8 cellular contexts compared by ENCODE assay signal in the genomic region with DNA sequence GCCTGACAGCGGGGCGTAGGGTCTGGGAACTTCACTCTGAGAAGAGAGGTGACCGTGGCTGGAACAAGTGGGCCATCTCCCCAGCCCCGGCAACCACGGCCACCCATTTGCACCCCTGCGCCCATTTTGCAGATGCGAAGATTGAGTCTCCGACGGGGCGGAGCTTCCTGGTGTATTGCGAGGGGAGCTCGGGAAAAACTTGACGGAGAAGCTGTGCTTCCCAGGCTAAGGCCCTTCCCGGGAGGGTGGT. TPM values are rescaled to one million over a fixed set of nuclear protein-coding genes. Genes with fewer than 3 reads are reported as not detected.
DNase-seq lines count a peak whose midpoint lies in the region; ATAC-seq and TF ChIP-seq lines count a peak whose summit lies in the region.

No MANE protein-coding gene starts in this region.

- CTCF ChIA-PET in Panc1 (lab: Charles Lee), result no interaction called here

- no peaks in the 10 kb centered on the region for H3K9me3 ChIP-seq in GM23248 (ENCODE audit: low read depth)
- no peaks in the 10 kb centered on the region for H3K9me3 ChIP-seq in Panc1 (ENCODE audit: control insufficient read depth, insufficient read depth, low read depth, low read length)
- no peaks in the 10 kb centered on the region for H3K9me3 ChIP-seq in gastrocnemius medialis

- intact Hi-C loops in Panc1 (cut with micrococcal nuclease; ENCODE audit: unreplicated experiment) (no loop called here), gastrocnemius medialis (cut with DNase I; ENCODE audit: low total_unique reads) (loop anchor here (1.0 to 5.0 kb wide), 8 partner anchors 81 to 1759 kb away; partner anchors contain the start of genes CTSA, NCOA5, NEURL2 and OSER1)

- TF ChIP-seq CTCF in GM12865 (IDR thresholded peaks at IDR 0.05; ENCODE audit: insufficient read depth, low read depth, low read length, missing control alignments) (no peak), Panc1 (IDR thresholded peaks at IDR 0.05) (no peak), epithelial cell of proximal tubule (conservative IDR thresholded peaks at IDR 0.05; ENCODE audit: low read depth, low read length) (no peak), gastrocnemius medialis (IDR thresholded peaks at IDR 0.05 in 4 of 5, conservative IDR thresholded peaks at IDR 0.05 in 1 of 5) (no peak)

- H3K4me1 ChIP-seq in GM23248 (ENCODE audit: insufficient read depth) (peaks cover 30% of the 10 kb centered on the region), Panc1 (ENCODE audit: control insufficient read depth, insufficient read depth, low read length) (peaks cover 10% of the 10 kb centered on the region), gastrocnemius medialis (peaks cover 32 to 36% of the 10 kb centered on the region in 2 donors)

- H3K27ac ChIP-seq in GM23248, result peak overlapping the region; percentile 99
- H3K27ac ChIP-seq in Panc1 (ENCODE audit: low read length), result peak overlapping the region; percentile 99
- H3K27ac ChIP-seq in gastrocnemius medialis, result peak overlapping the region; percentile 90 to 99 (median 96)

- POLR2A ChIA-PET in Panc1 (lab: Charles Lee), result no interaction called here

- H4K20me1 ChIP-seq in GM23248 (ENCODE audit: insufficient read depth), result no peaks in the 10 kb centered on the region

- no peak for TF ChIP-seq POLR2A in gastrocnemius medialis (IDR thresholded peaks at IDR 0.05)

- no TSS peak for BruUV-seq in Panc1 (replicated peaks; lab: Mats Ljungman, UMichigan)

- 4 to 5% methylated on average over 12 to 14 of the region's 14 CpGs for WGBS in GM23248 (ENCODE audit: low coverage in 1 of 2, low lambda C conversion rate in 2 of 2, missing lambda C conversion rate in 2 of 2), 2 experiments

- peak overlapping the region; percentile 65 for H2AFZ ChIP-seq in GM23248

- DNase-seq in GM12865 (ENCODE audit: low read depth) (no peak), GM23248 (no peak), Panc1 (ENCODE audit: low read depth, low spot score) (no peak), epithelial cell of proximal tubule (ENCODE audit: low read depth) (no peak), gastrocnemius medialis (no peak), CD1c-positive myeloid dendritic cell (ENCODE audit: extremely low spot score) (no peak), medulla oblongata (ENCODE audit: extremely low spot score) (no peak)

- in situ Hi-C loops in GM23248 (cut with MboI), result no loop called here
- in situ Hi-C loops in Panc1 (cut with HindIII; ENCODE audit: low pct_unique_long_range_greater_than_20kb, low sequenced_read_pairs), result no loop called here
- in situ Hi-C loops in gastrocnemius medialis (cut with MboI; ENCODE audit: low sequenced_read_pairs in 4 of 4), result loop anchor here in 1 of 4 donors (25.0 kb wide), 1 partner anchor 159 kb away; the partner anchor contains the start of gene UBE2C

- H3K9me2 ChIP-seq in GM23248 (ENCODE audit: insufficient read depth), result no peaks in the 10 kb centered on the region

- no peaks in the 10 kb centered on the region for H3K27me3 ChIP-seq in GM23248 (replicated peaks; ENCODE audit: insufficient read depth)
- H3K27me3 ChIP-seq in Panc1 (ENCODE audit: control insufficient read depth, insufficient read depth, low read length), result no peaks in the 10 kb centered on the region
- H3K27me3 ChIP-seq in gastrocnemius medialis, result no peaks in the 10 kb centered on the region

- peak; percentile 32; the same call in 1 of the 2 replicates for ATAC-seq in Panc1
- ATAC-seq in gastrocnemius medialis, result no peak
- ATAC-seq in HG03097 (IDR thresholded peaks at IDR 0.05; ENCODE audit: low FRiP score, unreplicated experiment), result no peak

- H3K4me3 ChIP-seq in GM12865 (ENCODE audit: low read depth, low read length) (peak overlapping the region; percentile 88), GM23248 (peak overlapping the region; percentile 91), Panc1 (ENCODE audit: low read depth in 2 of 2, low read length in 2 of 2) (peak overlapping the region; percentile 62 to 93), epithelial cell of proximal tubule (ENCODE audit: low read depth, low read length) (peak overlapping the region; percentile 84), gastrocnemius medialis (peak overlapping the region; percentile 74 to 97 (median 88))

- H3K4me2 ChIP-seq in GM23248 (ENCODE audit: unreplicated experiment), result peak overlapping the region; percentile 73

- H3F3A ChIP-seq in GM23248 (ENCODE audit: insufficient read depth), result peaks cover 29% of the 10 kb centered on the region

- H3K36me3 ChIP-seq in GM23248 (ENCODE audit: low read depth) (peaks cover 9% of the 10 kb centered on the region; the same call in 1 of the 2 replicates), Panc1 (ENCODE audit: control insufficient read depth, insufficient read depth, low read length) (peaks cover 6% of the 10 kb centered on the region), gastrocnemius medialis (peaks cover 0 to 19% of the 10 kb centered on the region in 2 donors)

- H3K9ac ChIP-seq in GM23248, result peak overlapping the region; percentile 98

- H3K79me2 ChIP-seq in GM23248 (ENCODE audit: insufficient read depth), result peaks cover 34% of the 10 kb centered on the region

RNA-seq across cellular contexts. Expression of gene ZNF335, which starts 0.7 kb away (rescaled TPM):
- 10.8 and 12.6 TPM in 2 replicates for total RNA-seq in GM23248 (2014; rRNA removed; shearing (Covaris generic))
- polyA plus RNA-seq in GM23248 (2016; fragmentation: Nextera tagmentation; extraction: Ambion mirVana), result 6.0 and 6.9 TPM in 2 replicates
- total RNA-seq in Panc1 (2021; ENCODE audit: unreplicated experiment), result 31.1 TPM
- 25.2 TPM for polyA plus RNA-seq in Panc1 (2012; ENCODE audit: insufficient read length)
- 14.9 and 16.0 TPM in 2 replicates for total RNA-seq in epithelial cell of proximal tubule
- 10 to 100 TPM in 3 of 4 donors, 1 to 10 TPM in 1; 8.3 to 19.1 (median 12.7) TPM for total RNA-seq in gastrocnemius medialis

RNA-seq across cellular contexts. Expression of gene PCIF1, which starts 36.9 kb away (rescaled TPM):
- 4.2 and 5.3 TPM in 2 replicates for total RNA-seq in GM23248 (2014; rRNA removed; shearing (Covaris generic))
- polyA plus RNA-seq in GM23248 (2016; fragmentation: Nextera tagmentation; extraction: Ambion mirVana), result 23.8 and 24.3 TPM in 2 replicates
- 24.6 TPM for total RNA-seq in Panc1 (2021; ENCODE audit: unreplicated experiment)
- 34.8 TPM for polyA plus RNA-seq in Panc1 (2012; ENCODE audit: insufficient read length)
- 17.9 and 18.3 TPM in 2 replicates for total RNA-seq in epithelial cell of proximal tubule
- total RNA-seq in gastrocnemius medialis, result 10 to 100 TPM; 32.1 to 51.2 (median 37.0) TPM

RNA-seq across cellular contexts. Expression of gene MMP9, which starts 37.4 kb away (rescaled TPM):
- not detected in 2 replicates for total RNA-seq in GM23248 (2014; rRNA removed; shearing (Covaris generic))
- 0.10 and 0.13 TPM in 2 replicates for polyA plus RNA-seq in GM23248 (2016; fragmentation: Nextera tagmentation; extraction: Ambion mirVana)
- total RNA-seq in Panc1 (2021; ENCODE audit: unreplicated experiment) (0.26 TPM), epithelial cell of proximal tubule (0.80 and 1.4 TPM in 2 replicates), gastrocnemius medialis (1 to 10 TPM in 1 of 4 donors, under 1 TPM in 3; 0.51 to 1.4 (median 0.67) TPM)
- polyA plus RNA-seq in Panc1 (2012; ENCODE audit: insufficient read length), result 0.62 TPM

RNA-seq across cellular contexts. Expression of gene SLC12A5, which starts 57.7 kb away (rescaled TPM):
- not detected in 2 replicates for total RNA-seq in GM23248 (2014; rRNA removed; shearing (Covaris generic))
- polyA plus RNA-seq in GM23248 (2016; fragmentation: Nextera tagmentation; extraction: Ambion mirVana), result 0.55 and 0.58 TPM in 2 replicates
- total RNA-seq in Panc1 (2021; ENCODE audit: unreplicated experiment) (11.8 TPM), epithelial cell of proximal tubule (not detected in 2 replicates), gastrocnemius medialis (not detected)
- polyA plus RNA-seq in Panc1 (2012; ENCODE audit: insufficient read length), result 29.7 TPM

RNA-seq across cellular contexts. Expression of gene PLTP, which starts 59.4 kb away (rescaled TPM):
- total RNA-seq in GM23248 (2014; rRNA removed; shearing (Covaris generic)), result 14.5 and 22.6 TPM in 2 replicates
- 24.4 and 25.7 TPM in 2 replicates for polyA plus RNA-seq in GM23248 (2016; fragmentation: Nextera tagmentation; extraction: Ambion mirVana)
- total RNA-seq in Panc1 (2021; ENCODE audit: unreplicated experiment) (17.7 TPM), epithelial cell of proximal tubule (20.9 and 38.5 TPM in 2 replicates), gastrocnemius medialis (10 to 100 TPM; 22.2 to 77.3 (median 37.3) TPM)
- polyA plus RNA-seq in Panc1 (2012; ENCODE audit: insufficient read length), result 73.4 TPM
